Comparison of ENCODE assay signal across 28 cellular contexts in the genomic region with DNA sequence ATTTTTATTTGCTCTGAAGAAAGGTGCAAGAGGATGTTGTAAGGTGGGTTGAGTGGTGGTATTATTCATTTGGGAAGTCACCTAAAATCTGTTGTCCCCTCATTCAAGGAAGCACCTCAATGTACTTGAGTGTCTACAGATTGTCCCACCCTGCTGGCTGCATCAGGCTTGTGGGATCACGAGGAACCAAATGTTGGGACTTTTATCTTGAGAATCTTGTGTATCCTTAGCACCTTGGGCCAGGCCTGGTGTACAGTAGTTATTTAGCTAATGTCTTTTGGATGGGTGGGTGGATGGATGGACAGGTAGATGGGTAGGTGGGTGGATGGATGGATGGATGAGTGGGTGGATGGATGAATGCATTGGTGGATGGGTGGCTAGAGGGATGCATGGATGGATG.
"Had no signal": no experiment of that assay in that cellular context is flagged by ENCODE, and none has a peak within 500 bp of the region (broad histone marks: within the 10 kb centered on the region; RNA-seq: fewer than 3 reads in every experiment).

No MANE protein-coding gene starts in this region.

- H3K27me3 Mint-ChIP-seq: activated B cell treated with CpG ODN at 0.5 μM for 24 hours; activated CD4-positive, alpha-beta memory T cell treated with anti-CD3 and anti-CD28 coated beads for 36 hours; activated naive CD4-positive, alpha-beta T cell treated with anti-CD3 and anti-CD28 coated beads, Interleukin-2, amount 50 U/mL, for 24 hours; T-helper 17 cell had no signal

- ATAC-seq: activated CD4-positive, CD25-positive, alpha-beta regulatory T cell treated with anti-CD3 and anti-CD28 coated beads, Interleukin-2, amount 50 U/mL, for 24 hours; activated CD8-positive, alpha-beta memory T cell treated with anti-CD3 and anti-CD28 coated beads, Interleukin-2, amount 10 ng/mL, durations not matched to agents 7 days and 5 days; activated CD8-positive, alpha-beta T cell treated with anti-CD3 and anti-CD28 coated beads, Interleukin-2, amount 10 ng/mL, durations not matched to agents 7 days and 5 days; body of pancreas; T-helper 17 cell had no signal

- H3K27ac ChIP-seq: body of pancreas, epithelial cell of prostate, WERI-Rb-1 had no signal

- H3K4me1 Mint-ChIP-seq: activated B cell treated with CpG ODN at 0.5 μM for 24 hours had no signal

- H3K27ac Mint-ChIP-seq: activated B cell treated with CpG ODN at 0.5 μM for 24 hours; activated CD4-positive, alpha-beta memory T cell treated with anti-CD3 and anti-CD28 coated beads for 36 hours; activated CD8-positive, alpha-beta memory T cell treated with anti-CD3 and anti-CD28 coated beads, Interleukin-2, amount 10 ng/mL, durations not matched to agents 7 days and 5 days; activated CD8-positive, alpha-beta T cell treated with anti-CD3 and anti-CD28 coated beads, Interleukin-2, amount 10 ng/mL, durations not matched to agents 7 days and 5 days; activated naive CD4-positive, alpha-beta T cell treated with anti-CD3 and anti-CD28 coated beads for 36 hours; activated naive CD4-positive, alpha-beta T cell treated with anti-CD3 and anti-CD28 coated beads, Interleukin-2, amount 50 U/mL, for 24 hours; activated T-helper 1 cell treated with anti-CD3 and anti-CD28 coated beads, Interleukin-12 subunit alpha, Interleukin-12 subunit beta, Interleukin-2, Interleukin-4 antibody, amounts not matched to agents 30 ng/mL and 10 ng/mL and 1 ng/mL, durations not matched to agents 14 hours and 24 hours and 36 hours; activated T-helper 2 cell treated with anti-CD3 and anti-CD28 coated beads, Interferon-gamma antibody, Interleukin-2, Interleukin-4, amounts not matched to agents 10 μg/mL and 5 μg/mL and 100 μg/mL, durations not matched to agents 14 hours and 24 hours and 36 hours; T-helper 17 cell; T-helper 2 cell treated with Interferon-gamma antibody and Interleukin-4, amounts not matched to agents 5 μg/mL and 100 μg/mL, for 36 hours had no signal

- H3K4me3 Mint-ChIP-seq: activated B cell treated with CpG ODN at 0.5 μM for 24 hours; activated CD4-positive, alpha-beta memory T cell treated with anti-CD3 and anti-CD28 coated beads for 36 hours; activated CD8-positive, alpha-beta memory T cell treated with anti-CD3 and anti-CD28 coated beads, Interleukin-2, amount 10 ng/mL, durations not matched to agents 7 days and 5 days; activated CD8-positive, alpha-beta T cell treated with anti-CD3 and anti-CD28 coated beads, Interleukin-2, amount 10 ng/mL, durations not matched to agents 7 days and 5 days; activated naive CD4-positive, alpha-beta T cell treated with anti-CD3 and anti-CD28 coated beads for 36 hours; activated naive CD4-positive, alpha-beta T cell treated with anti-CD3 and anti-CD28 coated beads, Interleukin-2, amount 50 U/mL, for 24 hours; activated T-helper 1 cell treated with anti-CD3 and anti-CD28 coated beads, Interleukin-12 subunit alpha, Interleukin-12 subunit beta, Interleukin-2, Interleukin-4 antibody, amounts not matched to agents 30 ng/mL and 10 ng/mL and 1 ng/mL, durations not matched to agents 14 hours and 24 hours and 36 hours; T-helper 17 cell; T-helper 2 cell treated with Interferon-gamma antibody and Interleukin-4, amounts not matched to agents 5 μg/mL and 100 μg/mL, for 36 hours had no signal

- H3K9me3 ChIP-seq: body of pancreas had no signal

- H3K4me1 ChIP-seq: body of pancreas had no signal

- H3K27me3 ChIP-seq: body of pancreas had no signal

- DNase-seq: activated B cell treated with CpG ODN at 0.5 μM for 24 hours; activated CD4-positive, alpha-beta memory T cell treated with anti-CD3 and anti-CD28 coated beads for 36 hours; activated CD4-positive, alpha-beta T cell treated with anti-CD3 and anti-CD28 coated beads for 4 hours; activated CD4-positive, alpha-beta T cell treated with anti-CD3 and anti-CD28 coated beads, Interleukin-2, amount 50 U/mL, for 1 hour; activated CD8-positive, alpha-beta memory T cell treated with anti-CD3 and anti-CD28 coated beads, Interleukin-2, amount 10 ng/mL, durations not matched to agents 7 days and 5 days; activated CD8-positive, alpha-beta memory T cell treated with anti-CD3 and anti-CD28 coated beads, Interleukin-2, amount 50 U/mL, for 4 hours; activated CD8-positive, alpha-beta T cell treated with anti-CD3 and anti-CD28 coated beads, Interleukin-2, amount 10 ng/mL, durations not matched to agents 7 days and 5 days; activated effector memory CD4-positive, alpha-beta T cell treated with anti-CD3 and anti-CD28 coated beads, Interleukin-2, amount 50 U/mL, for 16 hours; activated naive CD4-positive, alpha-beta T cell treated with anti-CD3 and anti-CD28 coated beads for 36 hours; activated T-cell treated with anti-CD3 and anti-CD28 coated beads, Interleukin-2, amount 50 U/mL, for 1 hour; activated T-cell treated with anti-CD3 and anti-CD28 coated beads, Interleukin-2, amount 50 U/mL, for 48 hours; amygdala; aorta; body of pancreas; cortex of kidney; dermis blood vessel endothelial cell; effector CD8-positive, alpha-beta T cell; foreskin fibroblast; T-helper 1 cell; T-helper 17 cell; T1000; WERI-Rb-1 had no signal

- H3K36me3 ChIP-seq: WERI-Rb-1 had no signal

- H3K4me3 ChIP-seq: body of pancreas had no signal
